ENCODE assay signal across 23 cellular contexts in the genomic region with DNA sequence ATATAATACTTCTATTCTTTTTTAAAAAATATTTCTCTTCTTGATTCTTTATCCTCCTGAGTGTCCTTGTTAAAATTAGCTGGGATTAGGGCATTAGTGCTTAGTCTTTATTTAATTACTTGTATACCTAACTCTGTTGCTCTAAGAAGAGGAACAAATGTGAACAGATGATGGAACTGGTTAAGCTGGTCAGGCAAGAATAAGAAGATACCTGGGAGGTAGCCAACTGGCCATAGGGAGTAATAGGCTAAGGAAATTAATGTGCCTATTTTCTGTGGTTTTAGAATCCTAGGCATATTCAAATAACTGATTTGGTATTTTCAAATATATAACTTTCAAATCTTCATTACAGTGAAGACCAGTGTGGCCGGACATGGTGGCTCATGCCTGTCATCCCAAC.
"Had no signal": no experiment of that assay in that cellular context is flagged by ENCODE, and none has a peak within 500 bp of the region (broad histone marks: within the 10 kb centered on the region; RNA-seq: fewer than 3 reads in every experiment).

No MANE protein-coding gene starts in this region.

- H3K27me3 Mint-ChIP-seq: activated B cell treated with CpG ODN at 0.5 μM for 24 hours; activated CD4-positive, alpha-beta T cell treated with anti-CD3 and anti-CD28 coated beads for 36 hours; activated naive CD8-positive, alpha-beta T cell treated with anti-CD3 and anti-CD28 coated beads, Interleukin-2, amount 50 U/mL, for 24 hours; dendritic cell treated with granulocyte-macrophage colony-stimulating factor and Interleukin-4, amounts not matched to agents 40 ng/mL and 50 ng/mL, for 4 days; T-cell had no signal

- H3K9me3 ChIP-seq: body of pancreas, esophagus muscularis mucosa, gastrocnemius medialis, left ventricle myocardium inferior, psoas muscle, right atrium auricular region, spleen had no signal

- ATAC-seq: activated CD4-positive, alpha-beta T cell treated with anti-CD3 and anti-CD28 coated beads for 36 hours; activated naive CD8-positive, alpha-beta T cell treated with anti-CD3 and anti-CD28 coated beads, Interleukin-2, amount 50 U/mL, for 24 hours; body of pancreas; gastrocnemius medialis; natural killer cell; psoas muscle; T-cell had no signal

- H3K4me3 Mint-ChIP-seq: activated B cell treated with CpG ODN at 0.5 μM for 24 hours; activated CD4-positive, alpha-beta T cell treated with anti-CD3 and anti-CD28 coated beads for 36 hours; activated naive CD4-positive, alpha-beta T cell treated with anti-CD3 and anti-CD28 coated beads for 36 hours; activated naive CD8-positive, alpha-beta T cell treated with anti-CD3 and anti-CD28 coated beads, Interleukin-2, amount 50 U/mL, for 24 hours; dendritic cell treated with granulocyte-macrophage colony-stimulating factor and Interleukin-4, amounts not matched to agents 40 ng/mL and 50 ng/mL, for 4 days; natural killer cell; T-cell had no signal

- DNase-seq: activated B cell treated with CpG ODN at 0.5 μM for 24 hours; activated CD4-positive, alpha-beta T cell treated with anti-CD3 and anti-CD28 coated beads for 36 hours; activated CD4-positive, alpha-beta T cell treated with anti-CD3 and anti-CD28 coated beads, Interleukin-2, amount 50 U/mL, for 4 hours; activated naive CD4-positive, alpha-beta T cell treated with anti-CD3 and anti-CD28 coated beads for 36 hours; activated naive CD8-positive, alpha-beta T cell treated with anti-CD3 and anti-CD28 coated beads, Interleukin-2, amount 50 U/mL, for 24 hours; activated T-cell treated with anti-CD3 and anti-CD28 coated beads, Interleukin-2, amount 50 U/mL, for 48 hours; anterior cingulate cortex; effector CD4-positive, alpha-beta T cell; gastrocnemius medialis; hippocampal formation; kidney glomerular epithelial cell; left ventricle myocardium inferior; midbrain; natural killer cell; psoas muscle; spleen; stimulated activated CD4-positive, alpha-beta T cell treated with anti-CD3 and anti-CD28 coated beads, Interleukin-4, amount 100 ng/mL, for 1 hour; stimulated activated naive CD4-positive, alpha-beta T cell; T-cell had no signal

- H3K27ac Mint-ChIP-seq: activated B cell treated with CpG ODN at 0.5 μM for 24 hours; activated naive CD4-positive, alpha-beta T cell treated with anti-CD3 and anti-CD28 coated beads for 36 hours; activated naive CD8-positive, alpha-beta T cell treated with anti-CD3 and anti-CD28 coated beads, Interleukin-2, amount 50 U/mL, for 24 hours; dendritic cell treated with granulocyte-macrophage colony-stimulating factor and Interleukin-4, amounts not matched to agents 40 ng/mL and 50 ng/mL, for 4 days; natural killer cell had no signal

- H3K27ac ChIP-seq: body of pancreas, gastrocnemius medialis, left ventricle myocardium inferior, psoas muscle, right atrium auricular region, spleen had no signal

- H3K4me3 ChIP-seq: body of pancreas, esophagus muscularis mucosa, gastrocnemius medialis, left ventricle myocardium inferior, psoas muscle, right atrium auricular region, spleen had no signal

- H3K9me3 Mint-ChIP-seq: activated B cell treated with CpG ODN at 0.5 μM for 24 hours; activated naive CD4-positive, alpha-beta T cell treated with anti-CD3 and anti-CD28 coated beads for 36 hours; activated naive CD8-positive, alpha-beta T cell treated with anti-CD3 and anti-CD28 coated beads, Interleukin-2, amount 50 U/mL, for 24 hours; dendritic cell treated with granulocyte-macrophage colony-stimulating factor and Interleukin-4, amounts not matched to agents 40 ng/mL and 50 ng/mL, for 4 days; natural killer cell; T-cell had no signal

- H3K27me3 ChIP-seq: body of pancreas, esophagus muscularis mucosa, gastrocnemius medialis, right atrium auricular region, spleen had no signal

- H3K4me1 ChIP-seq: gastrocnemius medialis, psoas muscle, right atrium auricular region had no signal

- H3K4me1 Mint-ChIP-seq: natural killer cell had no signal
